ENCODE assay signal across 10 cellular contexts in the genomic region with DNA sequence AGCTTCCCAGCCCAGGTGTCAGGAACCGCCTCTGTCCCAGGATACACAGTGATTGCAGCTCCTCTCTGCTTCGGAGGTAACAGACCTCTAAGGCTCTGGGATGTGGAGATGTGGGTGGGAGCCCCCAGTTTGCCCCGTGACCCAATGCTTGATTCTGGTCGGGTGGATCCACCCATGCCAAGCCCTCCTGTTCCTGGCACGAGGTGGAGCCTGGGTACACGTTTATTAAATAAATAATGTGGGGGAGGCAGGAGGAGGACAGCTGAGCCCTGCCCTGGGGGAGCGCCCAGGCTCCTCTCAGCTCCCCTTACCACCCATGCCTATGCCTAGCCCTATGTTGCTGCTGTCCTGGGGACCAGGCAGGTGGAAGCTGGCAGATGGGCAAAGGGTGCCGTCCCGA. TPM values are rescaled to one million over a fixed set of nuclear protein-coding genes. Genes with fewer than 3 reads are reported as not detected.
DNase-seq lines count a peak whose midpoint lies in the region; ATAC-seq, FAIRE-seq and TF ChIP-seq lines count a peak whose summit lies in the region.
"Had no signal": no experiment of that assay in that cellular context is flagged by ENCODE, and none has a peak within 500 bp of the region (broad histone marks: within the 10 kb centered on the region; RNA-seq: fewer than 3 reads in every experiment).

No MANE protein-coding gene starts in this region.

- H3K9me3 ChIP-seq in SJCRH30 (replicated peaks) (no peaks in the 10 kb centered on the region), endothelial cell of umbilical vein (replicated peaks; ENCODE audit: control insufficient read depth, insufficient read depth, low read length) (no peaks in the 10 kb centered on the region), tibial artery (no peaks in the 10 kb centered on the region), small intestine (ENCODE audit: control insufficient read depth, low read depth) (no peaks in the 10 kb centered on the region)

- intact Hi-C loops in endothelial cell of umbilical vein (cut with micrococcal nuclease), result no loop called here
- intact Hi-C loops in tibial artery (cut with DNase I; ENCODE audit: low total_unique reads), result no loop called here
- intact Hi-C loops in activated CD8-positive, alpha-beta T cell treated with anti-CD3 and anti-CD28 coated beads for 36 hours (cut with micrococcal nuclease), result no loop called here

- H3K36me3 Mint-ChIP-seq in nephron progenitor cell (ENCODE audit: low read depth), result peaks cover 17% of the 10 kb centered on the region
- H3K36me3 Mint-ChIP-seq in activated CD8-positive, alpha-beta T cell treated with anti-CD3 and anti-CD28 coated beads for 36 hours (ENCODE audit: low read depth), result no peaks in the 10 kb centered on the region

- H3K79me2 ChIP-seq in endothelial cell of umbilical vein (ENCODE audit: control insufficient read depth, insufficient read depth, low read length), result peaks cover 6% of the 10 kb centered on the region

- no TSS peak for BruUV-seq in endothelial cell of umbilical vein (replicated peaks; lab: Mats Ljungman, UMichigan)

- WGBS in small intestine, 3 donors, result 62 to 71% (median 69%) methylated on average over 9 of the region's 9 CpGs

- H3K4me3 ChIP-seq in SJCRH30 (no peak overlapping the region), endothelial cell of umbilical vein (replicated peaks in 1 of 3; ENCODE audit: insufficient read depth in 1 of 3, low read depth in 1 of 3, low read length in 3 of 3) (no peak overlapping the region), tibial artery (peak overlapping the region; percentile 5 to 24), small intestine (ENCODE audit: low read depth in 1 of 2, low read length in 2 of 2) (no peak overlapping the region)

- H3K27ac ChIP-seq in SJCRH30 (peak overlapping the region; percentile 3; the same call in 1 of the 2 replicates), endothelial cell of umbilical vein (ENCODE audit: insufficient read depth, low read depth, low read length) (peak overlapping the region; percentile 90), tibial artery (peak overlapping the region; percentile 97), small intestine (ENCODE audit: low read depth in 1 of 2, low read length in 1 of 2) (peak overlapping the region in 1 of 2 donors; percentile 82)

- TF ChIP-seq CTCF in endothelial cell of umbilical vein (IDR thresholded peaks at IDR 0.05; ENCODE audit: extremely low read depth in 1 of 2, insufficient read depth in 1 of 2, low read depth in 1 of 2, low read length in 2 of 2) (no peak), nephron progenitor cell (IDR thresholded peaks at IDR 0.05) (no peak), tibial artery (IDR thresholded peaks at IDR 0.05) (no peak)
- TF ChIP-seq CTCF in activated CD8-positive, alpha-beta T cell treated with anti-CD3 and anti-CD28 coated beads for 36 hours (IDR thresholded peaks at IDR 0.05), result no peak

- no peak overlapping the region for H2AFZ ChIP-seq in endothelial cell of umbilical vein (ENCODE audit: low read depth, low read length)

- POLR2A ChIA-PET in endothelial cell of umbilical vein (lab: Charles Lee), result interaction anchor here (2.7 kb wide), 1 partner anchor 16 kb away, joined by 14 read pairs; the partner anchor contains the start of gene ARHGEF17
- POLR2A ChIA-PET in activated CD8-positive, alpha-beta T cell treated with anti-CD3 and anti-CD28 coated beads for 36 hours (lab: Charles Lee), result no interaction called here

- ATAC-seq in activated CD8-positive, alpha-beta T cell treated with anti-CD3 and anti-CD28 coated beads for 36 hours, result no peak

- no peaks in the 10 kb centered on the region for H4K20me1 ChIP-seq in endothelial cell of umbilical vein (replicated peaks; ENCODE audit: control insufficient read depth, extremely low read depth, insufficient read depth, low read length)

- H3K9ac ChIP-seq in endothelial cell of umbilical vein (replicated peaks; ENCODE audit: extremely low read depth, insufficient read depth, low read length), result peak overlapping the region; percentile 62

- H3K27me3 ChIP-seq in SJCRH30 (no peaks in the 10 kb centered on the region), endothelial cell of umbilical vein (ENCODE audit: control insufficient read depth in 2 of 2, insufficient read depth in 2 of 2, low read length in 2 of 2) (no peaks in the 10 kb centered on the region), tibial artery (no peaks in the 10 kb centered on the region), small intestine (ENCODE audit: control insufficient read depth in 2 of 2, insufficient read depth in 2 of 2, low read length in 2 of 2) (no peaks in the 10 kb centered on the region)

- H3K27ac Mint-ChIP-seq in nephron progenitor cell, result peak overlapping the region; percentile 82
- H3K27ac Mint-ChIP-seq in activated CD8-positive, alpha-beta T cell treated with anti-CD3 and anti-CD28 coated beads for 36 hours, result no peak overlapping the region

- CTCF ChIA-PET in endothelial cell of umbilical vein (lab: Charles Lee), result interaction anchor here (0.9 to 5.7 kb wide), 6 partner anchors 10 to 27 kb away, joined by 3 to 57 read pairs (median 7); partner anchors contain the start of gene ARHGEF17
- CTCF ChIA-PET in activated CD8-positive, alpha-beta T cell treated with anti-CD3 and anti-CD28 coated beads for 36 hours (lab: Charles Lee), result interaction anchor here (1.7 kb wide), 1 partner anchor 11 kb away, joined by 6 read pairs; no protein-coding TSS in a partner anchor

- peak overlapping the region; percentile 55 for H3K4me3 Mint-ChIP-seq in nephron progenitor cell
- H3K4me3 Mint-ChIP-seq in activated CD8-positive, alpha-beta T cell treated with anti-CD3 and anti-CD28 coated beads for 36 hours, result no peak overlapping the region

- TF ChIP-seq POLR2A in endothelial cell of umbilical vein (IDR thresholded peaks at IDR 0.05; ENCODE audit: low read depth, low read length), result no peak

- no peaks in the 10 kb centered on the region for H3K9me3 Mint-ChIP-seq in nephron progenitor cell
- no peaks in the 10 kb centered on the region for H3K9me3 Mint-ChIP-seq in activated CD8-positive, alpha-beta T cell treated with anti-CD3 and anti-CD28 coated beads for 36 hours

- H3K36me3 ChIP-seq in SJCRH30, result peaks cover 3% of the 10 kb centered on the region; the same call in 1 of the 2 replicates
- peaks cover 0 to 9% of the 10 kb centered on the region in 2 experiments for H3K36me3 ChIP-seq in endothelial cell of umbilical vein (ENCODE audit: control insufficient read depth in 2 of 2, extremely low read depth in 1 of 2, insufficient read depth in 2 of 2, low read length in 2 of 2)
- H3K36me3 ChIP-seq in tibial artery, result peaks cover 0 to 9% (median 0%) of the 10 kb centered on the region in 3 donors
- H3K36me3 ChIP-seq in small intestine (ENCODE audit: control insufficient read depth in 2 of 2, insufficient read depth in 2 of 2, low read length in 2 of 2), result no peaks in the 10 kb centered on the region

- peak overlapping the region; percentile 9 for H3K4me2 ChIP-seq in endothelial cell of umbilical vein (ENCODE audit: insufficient read depth, low read length)

- no peak for DNase-seq in SJCRH30
- DNase-seq in endothelial cell of umbilical vein (ENCODE audit: low read depth, low spot score), result no peak
- no peak for DNase-seq in nephron progenitor cell
- no peak for DNase-seq in tibial artery
- no peak for DNase-seq in activated CD8-positive, alpha-beta T cell treated with anti-CD3 and anti-CD28 coated beads for 36 hours
- DNase-seq in stimulated activated CD4-positive, alpha-beta T cell treated with anti-CD3 and anti-CD28 coated beads, Interleukin-4, amount 100 ng/mL, for 4 hours, result no peak
- no peak for DNase-seq in NCI-H2171 (lab: John Stamatoyannopoulos, UW)
- DNase-seq in small intestine, result no peak
- DNase-seq: NCI-H1092 had no signal

- dilution Hi-C loops in endothelial cell of umbilical vein (cut with MboI; ENCODE audit: extremely low pct_ligation_motif_present, low sequenced_read_pairs), result no loop called here

- peaks cover 95% of the 10 kb centered on the region for H3K4me1 Mint-ChIP-seq in nephron progenitor cell
- peaks cover 12% of the 10 kb centered on the region for H3K4me1 Mint-ChIP-seq in activated CD8-positive, alpha-beta T cell treated with anti-CD3 and anti-CD28 coated beads for 36 hours (ENCODE audit: low read depth)

- H3K9me1 ChIP-seq in endothelial cell of umbilical vein (replicated peaks; ENCODE audit: control insufficient read depth, extremely low read depth, insufficient read depth, low read length), result no peaks in the 10 kb centered on the region

- FAIRE-seq in endothelial cell of umbilical vein (lab: Jason Lieb, UNC) (no peak), small intestine (lab: Jason Lieb, UNC) (no peak)
- FAIRE-seq: islet of Langerhans had no signal

- peaks cover 3% of the 10 kb centered on the region for H3K27me3 Mint-ChIP-seq in nephron progenitor cell (ENCODE audit: low read depth, poor library complexity)
- no peaks in the 10 kb centered on the region for H3K27me3 Mint-ChIP-seq in activated CD8-positive, alpha-beta T cell treated with anti-CD3 and anti-CD28 coated beads for 36 hours

- H3K4me1 ChIP-seq in SJCRH30, result peaks cover 34% of the 10 kb centered on the region
- peaks cover 39% of the 10 kb centered on the region for H3K4me1 ChIP-seq in endothelial cell of umbilical vein (ENCODE audit: control insufficient read depth, extremely low read depth, insufficient read depth, low read length)
- peaks cover 10 to 100% (median 95%) of the 10 kb centered on the region in 4 donors for H3K4me1 ChIP-seq in tibial artery
- H3K4me1 ChIP-seq in small intestine (ENCODE audit: control insufficient read depth in 2 of 2, insufficient read depth in 1 of 2, low read depth in 1 of 2, low read length in 1 of 2), result peaks cover 0 to 5% of the 10 kb centered on the region in 2 donors

RNA-seq across cellular contexts. Expression of gene ARHGEF17, which starts 16.0 kb away (rescaled TPM):
- total RNA-seq in SJCRH30 (2014; rRNA removed; shearing (Covaris generic)), result 7.8 and 12.0 TPM in 2 replicates
- total RNA-seq in endothelial cell of umbilical vein, result 80.6 and 89.9 TPM in 2 replicates
- polyA plus RNA-seq in endothelial cell of umbilical vein, result 74.9 and 94.3 TPM in 2 replicates
- polyA plus RNA-seq in endothelial cell of umbilical vein (2011; cell fraction: cytosol; rRNA removed), result 26.1 and 38.1 TPM in 2 replicates
- polyA plus RNA-seq in endothelial cell of umbilical vein (2011; cell fraction: nucleus; rRNA removed), result 278 and 342 TPM in 2 replicates
- polyA plus RNA-seq in endothelial cell of umbilical vein (2012), result 32.1 and 52.1 TPM in 2 replicates
- 123 and 158 TPM in 2 replicates for polyA minus RNA-seq in endothelial cell of umbilical vein
- polyA minus RNA-seq in endothelial cell of umbilical vein (2011; cell fraction: cytosol; rRNA and poly(A)+ RNA removed), result 22.0 TPM
- 126 and 169 TPM in 2 replicates for polyA minus RNA-seq in endothelial cell of umbilical vein (2011; cell fraction: nucleus; rRNA and poly(A)+ RNA removed)
- under 1 TPM; 0.07 to 0.41 TPM for total RNA-seq in activated CD8-positive, alpha-beta T cell treated with anti-CD3 and anti-CD28 coated beads for 36 hours
- 10 to 100 TPM in 1 of 3 donors, 1 to 10 TPM in 1, under 1 TPM in 1; 0.67 to 11.6 (median 1.4) TPM for polyA plus RNA-seq in small intestine

RNA-seq across cellular contexts. Expression of gene P2RY6, which starts 52.0 kb away (rescaled TPM):
- total RNA-seq in SJCRH30 (2014; rRNA removed; shearing (Covaris generic)), result 0.08 TPM in 1 of 2 replicates, not detected in the other
- total RNA-seq in endothelial cell of umbilical vein, result 0.30 TPM in 1 of 2 replicates, not detected in the other
- polyA plus RNA-seq in endothelial cell of umbilical vein (0.47 and 0.54 TPM in 2 replicates), small intestine (1 to 10 TPM in 2 of 3 donors, under 1 TPM in 1; 0.67 to 4.3 (median 1.9) TPM)
- polyA plus RNA-seq in endothelial cell of umbilical vein (2011; cell fraction: cytosol; rRNA removed), result 0.34 and 0.40 TPM in 2 replicates
- 0.08 and 0.26 TPM in 2 replicates for polyA plus RNA-seq in endothelial cell of umbilical vein (2011; cell fraction: nucleus; rRNA removed)
- polyA plus RNA-seq in endothelial cell of umbilical vein (2012), result 0.27 and 0.31 TPM in 2 replicates
- 0.13 and 0.24 TPM in 2 replicates for polyA minus RNA-seq in endothelial cell of umbilical vein
- 3.1 TPM for polyA minus RNA-seq in endothelial cell of umbilical vein (2011; cell fraction: cytosol; rRNA and poly(A)+ RNA removed)
- 0.63 TPM in 1 of 2 replicates, not detected in the other for polyA minus RNA-seq in endothelial cell of umbilical vein (2011; cell fraction: nucleus; rRNA and poly(A)+ RNA removed)
- not detected for total RNA-seq in activated CD8-positive, alpha-beta T cell treated with anti-CD3 and anti-CD28 coated beads for 36 hours

RNA-seq across cellular contexts. Expression of gene RELT, which starts 52.1 kb away (rescaled TPM):
- total RNA-seq in SJCRH30 (2014; rRNA removed; shearing (Covaris generic)), result 8.7 and 10.1 TPM in 2 replicates
- total RNA-seq in endothelial cell of umbilical vein, result 12.6 and 13.1 TPM in 2 replicates
- polyA plus RNA-seq in endothelial cell of umbilical vein (6.7 and 8.2 TPM in 2 replicates), small intestine (1 to 10 TPM in 2 of 3 donors, under 1 TPM in 1; 0.67 to 3.3 (median 1.1) TPM)
- 4.0 and 5.0 TPM in 2 replicates for polyA plus RNA-seq in endothelial cell of umbilical vein (2011; cell fraction: cytosol; rRNA removed)
- 20.8 and 21.9 TPM in 2 replicates for polyA plus RNA-seq in endothelial cell of umbilical vein (2011; cell fraction: nucleus; rRNA removed)
- polyA plus RNA-seq in endothelial cell of umbilical vein (2012), result 6.5 and 8.8 TPM in 2 replicates
- polyA minus RNA-seq in endothelial cell of umbilical vein, result 6.7 and 6.8 TPM in 2 replicates
- 8.7 TPM for polyA minus RNA-seq in endothelial cell of umbilical vein (2011; cell fraction: cytosol; rRNA and poly(A)+ RNA removed)
- 9.9 and 12.0 TPM in 2 replicates for polyA minus RNA-seq in endothelial cell of umbilical vein (2011; cell fraction: nucleus; rRNA and poly(A)+ RNA removed)
- 10 to 100 TPM; 26.6 to 29.6 TPM for total RNA-seq in activated CD8-positive, alpha-beta T cell treated with anti-CD3 and anti-CD28 coated beads for 36 hours

Comparison
In these comparisons a context has a peak if more than half of its experiments do, and no peak if none do; other contexts are left out.
1. H3K4me3 ChIP-seq: peak in tibial artery (2 of 2); none in SJCRH30 (single experiment), endothelial cell of umbilical vein (0 of 3) and small intestine (0 of 2).